In the genomic region with DNA sequence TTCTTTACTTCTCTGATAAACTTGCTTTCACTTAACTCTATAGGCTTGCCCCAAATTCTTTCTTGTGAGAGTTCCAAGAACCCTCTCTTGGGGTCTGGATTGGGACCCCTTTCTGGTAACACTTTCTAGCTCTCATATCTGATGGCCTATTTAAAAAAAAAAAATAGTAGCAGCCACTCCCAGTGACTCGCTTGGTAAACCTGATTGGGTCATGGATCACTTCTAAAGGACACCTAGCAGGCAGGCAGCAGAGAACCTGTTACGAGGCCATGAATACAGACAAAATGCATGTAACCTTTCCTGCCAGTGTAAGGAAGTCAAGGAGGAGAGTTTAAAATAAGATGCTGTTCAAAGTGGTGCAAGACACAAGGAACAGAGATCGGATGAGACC, we compare ENCODE assay signal across 1 cellular context.
TF ChIP-seq lines count a peak whose summit lies in the region.

No MANE protein-coding gene starts in this region.

TF ChIP-seq in GM23338, 12 proteins besides CTCF, POLR2A, EP300 and RAD21:
- TF ChIP-seq, protein P1, sequence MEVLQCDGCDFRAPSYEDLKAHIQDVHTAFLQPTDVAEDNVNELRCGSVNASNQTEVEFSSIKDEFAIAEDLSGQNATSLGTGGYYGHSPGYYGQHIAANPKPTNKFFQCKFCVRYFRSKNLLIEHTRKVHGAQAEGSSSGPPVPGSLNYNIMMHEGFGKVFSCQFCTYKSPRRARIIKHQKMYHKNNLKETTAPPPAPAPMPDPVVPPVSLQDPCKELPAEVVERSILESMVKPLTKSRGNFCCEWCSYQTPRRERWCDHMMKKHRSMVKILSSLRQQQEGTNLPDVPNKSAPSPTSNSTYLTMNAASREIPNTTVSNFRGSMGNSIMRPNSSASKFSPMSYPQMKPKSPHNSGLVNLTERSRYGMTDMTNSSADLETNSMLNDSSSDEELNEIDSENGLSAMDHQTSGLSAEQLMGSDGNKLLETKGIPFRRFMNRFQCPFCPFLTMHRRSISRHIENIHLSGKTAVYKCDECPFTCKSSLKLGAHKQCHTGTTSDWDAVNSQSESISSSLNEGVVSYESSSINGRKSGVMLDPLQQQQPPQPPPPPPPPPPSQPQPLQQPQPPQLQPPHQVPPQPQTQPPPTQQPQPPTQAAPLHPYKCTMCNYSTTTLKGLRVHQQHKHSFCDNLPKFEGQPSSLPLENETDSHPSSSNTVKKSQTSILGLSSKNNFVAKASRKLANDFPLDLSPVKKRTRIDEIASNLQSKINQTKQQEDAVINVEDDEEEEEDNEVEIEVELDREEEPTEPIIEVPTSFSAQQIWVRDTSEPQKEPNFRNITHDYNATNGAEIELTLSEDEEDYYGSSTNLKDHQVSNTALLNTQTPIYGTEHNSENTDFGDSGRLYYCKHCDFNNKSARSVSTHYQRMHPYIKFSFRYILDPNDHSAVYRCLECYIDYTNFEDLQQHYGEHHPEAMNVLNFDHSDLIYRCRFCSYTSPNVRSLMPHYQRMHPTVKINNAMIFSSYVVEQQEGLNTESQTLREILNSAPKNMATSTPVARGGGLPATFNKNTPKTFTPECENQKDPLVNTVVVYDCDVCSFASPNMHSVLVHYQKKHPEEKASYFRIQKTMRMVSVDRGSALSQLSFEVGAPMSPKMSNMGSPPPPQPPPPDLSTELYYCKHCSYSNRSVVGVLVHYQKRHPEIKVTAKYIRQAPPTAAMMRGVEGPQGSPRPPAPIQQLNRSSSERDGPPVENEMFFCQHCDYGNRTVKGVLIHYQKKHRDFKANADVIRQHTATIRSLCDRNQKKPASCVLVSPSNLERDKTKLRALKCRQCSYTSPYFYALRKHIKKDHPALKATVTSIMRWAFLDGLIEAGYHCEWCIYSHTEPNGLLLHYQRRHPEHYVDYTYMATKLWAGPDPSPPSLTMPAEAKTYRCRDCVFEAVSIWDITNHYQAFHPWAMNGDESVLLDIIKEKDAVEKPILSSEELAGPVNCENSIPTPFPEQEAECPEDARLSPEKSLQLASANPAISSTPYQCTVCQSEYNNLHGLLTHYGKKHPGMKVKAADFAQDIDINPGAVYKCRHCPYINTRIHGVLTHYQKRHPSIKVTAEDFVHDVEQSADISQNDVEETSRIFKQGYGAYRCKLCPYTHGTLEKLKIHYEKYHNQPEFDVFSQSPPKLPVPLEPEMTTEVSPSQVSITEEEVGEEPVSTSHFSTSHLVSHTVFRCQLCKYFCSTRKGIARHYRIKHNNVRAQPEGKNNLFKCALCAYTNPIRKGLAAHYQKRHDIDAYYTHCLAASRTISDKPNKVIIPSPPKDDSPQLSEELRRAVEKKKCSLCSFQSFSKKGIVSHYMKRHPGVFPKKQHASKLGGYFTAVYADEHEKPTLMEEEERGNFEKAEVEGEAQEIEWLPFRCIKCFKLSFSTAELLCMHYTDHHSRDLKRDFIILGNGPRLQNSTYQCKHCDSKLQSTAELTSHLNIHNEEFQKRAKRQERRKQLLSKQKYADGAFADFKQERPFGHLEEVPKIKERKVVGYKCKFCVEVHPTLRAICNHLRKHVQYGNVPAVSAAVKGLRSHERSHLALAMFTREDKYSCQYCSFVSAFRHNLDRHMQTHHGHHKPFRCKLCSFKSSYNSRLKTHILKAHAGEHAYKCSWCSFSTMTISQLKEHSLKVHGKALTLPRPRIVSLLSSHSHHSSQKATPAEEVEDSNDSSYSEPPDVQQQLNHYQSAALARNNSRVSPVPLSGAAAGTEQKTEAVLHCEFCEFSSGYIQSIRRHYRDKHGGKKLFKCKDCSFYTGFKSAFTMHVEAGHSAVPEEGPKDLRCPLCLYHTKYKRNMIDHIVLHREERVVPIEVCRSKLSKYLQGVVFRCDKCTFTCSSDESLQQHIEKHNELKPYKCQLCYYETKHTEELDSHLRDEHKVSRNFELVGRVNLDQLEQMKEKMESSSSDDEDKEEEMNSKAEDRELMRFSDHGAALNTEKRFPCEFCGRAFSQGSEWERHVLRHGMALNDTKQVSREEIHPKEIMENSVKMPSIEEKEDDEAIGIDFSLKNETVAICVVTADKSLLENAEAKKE (CRISPR knock-in tag; IDR thresholded peaks at IDR 0.05): no peak
- TF ChIP-seq ZNF114 (CRISPR knock-in tag; IDR thresholded peaks at IDR 0.05) (no peak), ETS1 (IDR thresholded peaks at IDR 0.05) (no peak)
